In genomic region chr5:119288364-119289047, GRCh38 we compare ENCODE assay signal across 10 cellular contexts.
DNase-seq lines count a peak whose midpoint lies in the region; ATAC-seq and TF ChIP-seq lines count a peak whose summit lies in the region.
"Had no signal": no experiment of that assay in that cellular context is flagged by ENCODE, and none has a peak within 500 bp of the region (broad histone marks: within the 10 kb centered on the region; RNA-seq: fewer than 3 reads in every experiment).

No MANE protein-coding gene starts in this region.

- H3K9ac ChIP-seq in endocrine pancreas (ENCODE audit: control insufficient read depth, insufficient read depth, low read length): no peak overlapping the region

- no peak for DNase-seq in activated CD4-positive, alpha-beta T cell treated with anti-CD3 and anti-CD28 coated beads, Interleukin-2, amount 10 ng/mL, durations not matched to agents 24 days and 14 days
- no peak for DNase-seq in activated CD4-positive, alpha-beta T cell treated with anti-CD3 and anti-CD28 coated beads for 4 hours
- DNase-seq in RPMI8226 (peak; percentile 34), heart right ventricle (no peak), right atrium auricular region (ENCODE audit: low spot score) (no peak)
- DNase-seq in stimulated activated CD4-positive, alpha-beta T cell treated with anti-CD3 and anti-CD28 coated beads, Interleukin-12 subunit alpha, Interleukin-12 subunit beta, amount 100 ng/mL, for 4 hours: no peak
- DNase-seq: dorsolateral prefrontal cortex, NCI-H1105 treated with DMSO at 0.1 percent for 48 hours had no signal

- 61 to 67% methylated on average over 2 of the region's 2 CpGs for WGBS in heart right ventricle, 2 donors

- peak overlapping the region; percentile 93 for H3K27ac Mint-ChIP-seq in activated CD4-positive, alpha-beta T cell treated with anti-CD3 and anti-CD28 coated beads, Interleukin-2, amount 10 ng/mL, durations not matched to agents 24 days and 14 days
- H3K27ac Mint-ChIP-seq in stimulated activated naive CD8-positive, alpha-beta T cell treated with anti-CD3 and anti-CD28 coated beads, Interleukin-15, Interleukin-2, amounts not matched to agents 100 ng/mL and 50 ng/mL, for 24 hours: peak overlapping the region; percentile 92

- no peaks in the 10 kb centered on the region for H3K36me3 ChIP-seq in endocrine pancreas (ENCODE audit: control insufficient read depth, insufficient read depth, low read length)
- H3K36me3 ChIP-seq in heart right ventricle: no peaks in the 10 kb centered on the region
- no peaks in the 10 kb centered on the region for H3K36me3 ChIP-seq in right atrium auricular region

- H3K4me3 Mint-ChIP-seq in activated CD4-positive, alpha-beta T cell treated with anti-CD3 and anti-CD28 coated beads, Interleukin-2, amount 10 ng/mL, durations not matched to agents 24 days and 14 days: peak overlapping the region; percentile 78
- H3K4me3 Mint-ChIP-seq in stimulated activated naive CD8-positive, alpha-beta T cell treated with anti-CD3 and anti-CD28 coated beads, Interleukin-15, Interleukin-2, amounts not matched to agents 100 ng/mL and 50 ng/mL, for 24 hours: peak overlapping the region; percentile 66

- H3K4me1 ChIP-seq in endocrine pancreas (ENCODE audit: control insufficient read depth, insufficient read depth, low read length) (no peaks in the 10 kb centered on the region), heart right ventricle (peaks cover 3 to 99% (median 27%) of the 10 kb centered on the region in 9 donors), right atrium auricular region (peaks cover 0 to 21% of the 10 kb centered on the region in 2 donors)

- TF ChIP-seq CTCF in heart right ventricle (IDR thresholded peaks at IDR 0.05): no peak
- no peak for TF ChIP-seq CTCF in right atrium auricular region (IDR thresholded peaks at IDR 0.05)

- no peak for ATAC-seq in heart right ventricle

- no peaks in the 10 kb centered on the region for H3K27me3 ChIP-seq in endocrine pancreas (ENCODE audit: control insufficient read depth, insufficient read depth, low read length)
- H3K27me3 ChIP-seq in heart right ventricle: no peaks in the 10 kb centered on the region
- H3K27me3 ChIP-seq in right atrium auricular region: no peaks in the 10 kb centered on the region
- H3K27me3 ChIP-seq: dorsolateral prefrontal cortex had no signal

- intact Hi-C loops in activated CD4-positive, alpha-beta T cell treated with anti-CD3 and anti-CD28 coated beads, Interleukin-2, amount 10 ng/mL, durations not matched to agents 24 days and 14 days (cut with micrococcal nuclease): loop anchor here (1.0 to 5.0 kb wide), 4 partner anchors 12 to 209 kb away; no protein-coding TSS in a partner anchor
- intact Hi-C loops in heart right ventricle (cut with DNase I): no loop called here

- peaks cover 85% of the 10 kb centered on the region for H3K4me1 Mint-ChIP-seq in activated CD4-positive, alpha-beta T cell treated with anti-CD3 and anti-CD28 coated beads, Interleukin-2, amount 10 ng/mL, durations not matched to agents 24 days and 14 days
- H3K4me1 Mint-ChIP-seq in stimulated activated naive CD8-positive, alpha-beta T cell treated with anti-CD3 and anti-CD28 coated beads, Interleukin-15, Interleukin-2, amounts not matched to agents 100 ng/mL and 50 ng/mL, for 24 hours (ENCODE audit: low read depth): peaks cover 99% of the 10 kb centered on the region

- peak overlapping the region in 1 of 10 donors; percentile 60 for H3K27ac ChIP-seq in heart right ventricle
- no peak overlapping the region for H3K27ac ChIP-seq in right atrium auricular region
- H3K27ac ChIP-seq: dorsolateral prefrontal cortex had no signal

- H3K9me3 ChIP-seq in endocrine pancreas (ENCODE audit: control insufficient read depth, low read length) (no peaks in the 10 kb centered on the region), heart right ventricle (no peaks in the 10 kb centered on the region), right atrium auricular region (no peaks in the 10 kb centered on the region)

- H3K4me3 ChIP-seq in endocrine pancreas (ENCODE audit: control insufficient read depth, insufficient read depth, low read length) (peak overlapping the region; percentile 67), heart right ventricle (no peak overlapping the region), right atrium auricular region (no peak overlapping the region)
- H3K4me3 ChIP-seq: dorsolateral prefrontal cortex had no signal

- H3K36me3 Mint-ChIP-seq in activated CD4-positive, alpha-beta T cell treated with anti-CD3 and anti-CD28 coated beads, Interleukin-2, amount 10 ng/mL, durations not matched to agents 24 days and 14 days (ENCODE audit: low read depth): peaks cover 29% of the 10 kb centered on the region
- peaks cover 29% of the 10 kb centered on the region for H3K36me3 Mint-ChIP-seq in stimulated activated naive CD8-positive, alpha-beta T cell treated with anti-CD3 and anti-CD28 coated beads, Interleukin-15, Interleukin-2, amounts not matched to agents 100 ng/mL and 50 ng/mL, for 24 hours (ENCODE audit: low read depth)

- H3K27me3 Mint-ChIP-seq in activated CD4-positive, alpha-beta T cell treated with anti-CD3 and anti-CD28 coated beads, Interleukin-2, amount 10 ng/mL, durations not matched to agents 24 days and 14 days: no peaks in the 10 kb centered on the region
- H3K27me3 Mint-ChIP-seq in stimulated activated naive CD8-positive, alpha-beta T cell treated with anti-CD3 and anti-CD28 coated beads, Interleukin-15, Interleukin-2, amounts not matched to agents 100 ng/mL and 50 ng/mL, for 24 hours: no peaks in the 10 kb centered on the region

- H3K9me3 Mint-ChIP-seq in activated CD4-positive, alpha-beta T cell treated with anti-CD3 and anti-CD28 coated beads, Interleukin-2, amount 10 ng/mL, durations not matched to agents 24 days and 14 days: peaks cover 9% of the 10 kb centered on the region
- no peaks in the 10 kb centered on the region for H3K9me3 Mint-ChIP-seq in stimulated activated naive CD8-positive, alpha-beta T cell treated with anti-CD3 and anti-CD28 coated beads, Interleukin-15, Interleukin-2, amounts not matched to agents 100 ng/mL and 50 ng/mL, for 24 hours
